ENCODE assay signal across 8 cellular contexts in genomic region chr3:195162033-195162669, GRCh38.
DNase-seq lines count a peak whose midpoint lies in the region; ATAC-seq and TF ChIP-seq lines count a peak whose summit lies in the region.

No MANE protein-coding gene starts in this region.

- H2AK9ac ChIP-seq in IMR-90 (replicated peaks; ENCODE audit: low read depth, low read length, poor library complexity): peak overlapping the region; percentile 14

- H3K36me3 ChIP-seq in IMR-90 (ENCODE audit: control insufficient read depth, insufficient read depth, low read length) (no peaks in the 10 kb centered on the region), esophagus muscularis mucosa (no peaks in the 10 kb centered on the region)

- H3K36me3 Mint-ChIP-seq in activated CD4-positive, alpha-beta T cell treated with anti-CD3 and anti-CD28 coated beads, Interleukin-2, amount 10 ng/mL, durations not matched to agents 7 days and 5 days (ENCODE audit: low read depth): no peaks in the 10 kb centered on the region
- H3K36me3 Mint-ChIP-seq in stimulated activated naive CD8-positive, alpha-beta T cell treated with anti-CD3 and anti-CD28 coated beads, Interleukin-15, Interleukin-2, amounts not matched to agents 100 ng/mL and 50 ng/mL, for 24 hours (ENCODE audit: low read depth): no peaks in the 10 kb centered on the region

- CTCF ChIA-PET in activated CD4-positive, alpha-beta T cell treated with anti-CD3 and anti-CD28 coated beads, Interleukin-2, amount 10 ng/mL, durations not matched to agents 7 days and 5 days (lab: Charles Lee): interaction anchor here (0.7 to 1.0 kb wide), 2 partner anchors 12 to 35 kb away, joined by 3 to 4 read pairs; no protein-coding TSS in a partner anchor
- CTCF ChIA-PET in IMR-90 (lab: Yijun Ruan, JAX): interaction anchor here (0.6 kb wide), 1 partner anchor 491 kb away, joined by 4 read pairs; no protein-coding TSS in a partner anchor

- H3K9me1 ChIP-seq in IMR-90 (ENCODE audit: insufficient read depth, low read length): peaks cover 30% of the 10 kb centered on the region

- H2AFZ ChIP-seq in IMR-90 (replicated peaks; ENCODE audit: low read length, poor library complexity): peak overlapping the region; percentile 39

- no peaks in the 10 kb centered on the region for H4K20me1 ChIP-seq in IMR-90 (ENCODE audit: insufficient read depth, low read length)

- no peak overlapping the region for H3K56ac ChIP-seq in IMR-90 (ENCODE audit: extremely low read depth, insufficient read depth, low read length)

- TF ChIP-seq CTCF in IMR-90 (conservative IDR thresholded peaks at IDR 0.05; ENCODE audit: low read depth, low read length) (no peak), esophagus muscularis mucosa (IDR thresholded peaks at IDR 0.05) (no peak)

- TF ChIP-seq RAD21 in IMR-90 (IDR thresholded peaks at IDR 0.05; ENCODE audit: low read length): no peak

- H3K27ac ChIP-seq in IMR-90 (ENCODE audit: insufficient read depth, low read length) (peak overlapping the region; percentile 21; the same call in 1 of the 2 replicates), esophagus muscularis mucosa (replicated peaks in 1 of 4) (peak overlapping the region; percentile 2 to 67 (median 44))

- peak overlapping the region; percentile 82 for H3K4ac ChIP-seq in IMR-90 (ENCODE audit: low read depth, low read length)

- H4K91ac ChIP-seq in IMR-90 (ENCODE audit: insufficient read depth, low read depth, low read length): peak overlapping the region; percentile 66; the same call in 1 of the 2 replicates

- no peak overlapping the region for H3K4me3 ChIP-seq in IMR-90 (ENCODE audit: insufficient read depth, low read depth, low read length)
- no peak overlapping the region for H3K4me3 ChIP-seq in esophagus muscularis mucosa

- H3K18ac ChIP-seq in IMR-90 (ENCODE audit: low read depth, low read length): peak overlapping the region; percentile 51; the same call in 1 of the 2 replicates

- no peak for TF ChIP-seq EP300 in esophagus muscularis mucosa (IDR thresholded peaks at IDR 0.05)

- no peaks in the 10 kb centered on the region for H3K27me3 Mint-ChIP-seq in activated CD4-positive, alpha-beta T cell treated with anti-CD3 and anti-CD28 coated beads, Interleukin-2, amount 10 ng/mL, durations not matched to agents 7 days and 5 days
- no peaks in the 10 kb centered on the region for H3K27me3 Mint-ChIP-seq in stimulated activated naive CD8-positive, alpha-beta T cell treated with anti-CD3 and anti-CD28 coated beads, Interleukin-15, Interleukin-2, amounts not matched to agents 100 ng/mL and 50 ng/mL, for 24 hours

- DNase-seq in activated CD4-positive, alpha-beta T cell treated with anti-CD3 and anti-CD28 coated beads, Interleukin-2, amount 10 ng/mL, durations not matched to agents 7 days and 5 days: no peak
- no peak for DNase-seq in activated CD4-positive, alpha-beta T cell treated with anti-CD3 and anti-CD28 coated beads for 48 hours
- no peak for DNase-seq in IMR-90
- DNase-seq in esophagus muscularis mucosa (ENCODE audit: extremely low spot score): no peak
- DNase-seq in SW 1271 (lab: John Stamatoyannopoulos, UW): no peak
- no peak for DNase-seq in iPS-NIHi7 (ENCODE audit: extremely low spot score)
- no peak for DNase-seq in DMS114 treated with DMSO at 0.1 percent for 48 hours (lab: John Stamatoyannopoulos, UW; ENCODE audit: unreplicated experiment)

- peak overlapping the region; percentile 38; the same call in 1 of the 2 replicates for H3K9ac ChIP-seq in IMR-90 (ENCODE audit: low read depth, low read length)

- BruUV-seq in IMR-90 (replicated peaks; lab: Mats Ljungman, UMichigan): no TSS peak

- H3K4me1 Mint-ChIP-seq in activated CD4-positive, alpha-beta T cell treated with anti-CD3 and anti-CD28 coated beads, Interleukin-2, amount 10 ng/mL, durations not matched to agents 7 days and 5 days: peaks cover 31% of the 10 kb centered on the region
- peaks cover 53% of the 10 kb centered on the region for H3K4me1 Mint-ChIP-seq in stimulated activated naive CD8-positive, alpha-beta T cell treated with anti-CD3 and anti-CD28 coated beads, Interleukin-15, Interleukin-2, amounts not matched to agents 100 ng/mL and 50 ng/mL, for 24 hours (ENCODE audit: low read depth)

- peak overlapping the region; percentile 19 for H3K27ac Mint-ChIP-seq in activated CD4-positive, alpha-beta T cell treated with anti-CD3 and anti-CD28 coated beads, Interleukin-2, amount 10 ng/mL, durations not matched to agents 7 days and 5 days
- peak overlapping the region; percentile 56 for H3K27ac Mint-ChIP-seq in stimulated activated naive CD8-positive, alpha-beta T cell treated with anti-CD3 and anti-CD28 coated beads, Interleukin-15, Interleukin-2, amounts not matched to agents 100 ng/mL and 50 ng/mL, for 24 hours

- peak overlapping the region; percentile 50 for H3K14ac ChIP-seq in IMR-90 (replicated peaks; ENCODE audit: low read depth, low read length)

- peak overlapping the region; percentile 83 for H2BK120ac ChIP-seq in IMR-90 (ENCODE audit: low read depth, low read length)

- no peak overlapping the region for H3K4me3 Mint-ChIP-seq in activated CD4-positive, alpha-beta T cell treated with anti-CD3 and anti-CD28 coated beads, Interleukin-2, amount 10 ng/mL, durations not matched to agents 7 days and 5 days
- peak overlapping the region; percentile 5 for H3K4me3 Mint-ChIP-seq in stimulated activated naive CD8-positive, alpha-beta T cell treated with anti-CD3 and anti-CD28 coated beads, Interleukin-15, Interleukin-2, amounts not matched to agents 100 ng/mL and 50 ng/mL, for 24 hours

- H4K8ac ChIP-seq in IMR-90 (ENCODE audit: low read depth in 2 of 2, low read length in 2 of 2): peak overlapping the region; percentile 50 to 71

- no peaks in the 10 kb centered on the region for H3K9me3 Mint-ChIP-seq in activated CD4-positive, alpha-beta T cell treated with anti-CD3 and anti-CD28 coated beads, Interleukin-2, amount 10 ng/mL, durations not matched to agents 7 days and 5 days
- no peaks in the 10 kb centered on the region for H3K9me3 Mint-ChIP-seq in stimulated activated naive CD8-positive, alpha-beta T cell treated with anti-CD3 and anti-CD28 coated beads, Interleukin-15, Interleukin-2, amounts not matched to agents 100 ng/mL and 50 ng/mL, for 24 hours

- no peak overlapping the region; the same call in 1 of the 3 replicates for H2BK15ac ChIP-seq in IMR-90 (ENCODE audit: low read depth, low read length)

- intact Hi-C loops in IMR-90 (cut with micrococcal nuclease) (no loop called here), esophagus muscularis mucosa (cut with DNase I) (no loop called here)

- H3K9me3 ChIP-seq in IMR-90 (ENCODE audit: control insufficient read depth, insufficient read depth, low read length) (no peaks in the 10 kb centered on the region), esophagus muscularis mucosa (no peaks in the 10 kb centered on the region)

- H3K27me3 ChIP-seq in IMR-90 (ENCODE audit: control insufficient read depth, insufficient read depth, low read length) (no peaks in the 10 kb centered on the region), esophagus muscularis mucosa (no peaks in the 10 kb centered on the region)

- H3K79me1 ChIP-seq in IMR-90 (ENCODE audit: low read depth in 1 of 2, low read length in 2 of 2): peaks cover 16 to 43% of the 10 kb centered on the region in 2 experiments

- peak overlapping the region; percentile 73 for H4K5ac ChIP-seq in IMR-90 (ENCODE audit: low read depth, low read length)

- no peak for ATAC-seq in IMR-90 (ENCODE audit: low read depth)

- H3K4me1 ChIP-seq in IMR-90 (ENCODE audit: control insufficient read depth, insufficient read depth, low read length) (peaks cover 18% of the 10 kb centered on the region), esophagus muscularis mucosa (peaks cover 24 to 37% (median 29%) of the 10 kb centered on the region in 4 donors)

- no peak for TF ChIP-seq POLR2A in IMR-90 (IDR thresholded peaks at IDR 0.05; ENCODE audit: low read depth, low read length)
- TF ChIP-seq POLR2A in esophagus muscularis mucosa (IDR thresholded peaks at IDR 0.05; ENCODE audit: low read depth): no peak

- dilution Hi-C loops in IMR-90 (cut with HindIII; ENCODE audit: low sequenced_read_pairs, unreplicated experiment): no loop called here

- peak overlapping the region; percentile 18 for H2BK5ac ChIP-seq in IMR-90 (ENCODE audit: low read depth, low read length, poor library complexity, severe bottlenecking)

- peak overlapping the region; percentile 87 for H2BK20ac ChIP-seq in IMR-90 (ENCODE audit: low read depth, low read length)

- in situ Hi-C loops in IMR-90 (cut with MboI; ENCODE audit: low sequenced_read_pairs): no loop called here

- H2AK5ac ChIP-seq in IMR-90 (ENCODE audit: low read depth, low read length): peak overlapping the region; percentile 54

- H3K23ac ChIP-seq in IMR-90 (ENCODE audit: low read depth, low read length): no peak overlapping the region; the same call in 1 of the 2 replicates

- no peak overlapping the region for H3K4me2 ChIP-seq in IMR-90 (ENCODE audit: low read depth, low read length)

- 100% methylated on average over 1 of the region's 15 CpGs; no CpG with 5 or more reads in 1 of the 2 experiments for WGBS in IMR-90 (ENCODE audit: extremely low coverage in 2 of 2, insufficient read length in 1 of 2), 2 experiments
- WGBS in esophagus muscularis mucosa: 49% methylated on average over 15 of the region's 15 CpGs

- POLR2A ChIA-PET in activated CD4-positive, alpha-beta T cell treated with anti-CD3 and anti-CD28 coated beads, Interleukin-2, amount 10 ng/mL, durations not matched to agents 7 days and 5 days (lab: Charles Lee): no interaction called here
- POLR2A ChIA-PET in IMR-90 (lab: Charles Lee; ENCODE audit: unreplicated experiment): no interaction called here

TF ChIP-seq in IMR-90, 13 proteins besides CTCF, POLR2A, EP300 and RAD21:
- no peak for TF ChIP-seq RFX5 (IDR thresholded peaks at IDR 0.05; ENCODE audit: low read depth, low read length)
- TF ChIP-seq MAZ (IDR thresholded peaks at IDR 0.05; ENCODE audit: borderline replicate concordance, low read depth, low read length): no peak
- TF ChIP-seq, protein P1, sequence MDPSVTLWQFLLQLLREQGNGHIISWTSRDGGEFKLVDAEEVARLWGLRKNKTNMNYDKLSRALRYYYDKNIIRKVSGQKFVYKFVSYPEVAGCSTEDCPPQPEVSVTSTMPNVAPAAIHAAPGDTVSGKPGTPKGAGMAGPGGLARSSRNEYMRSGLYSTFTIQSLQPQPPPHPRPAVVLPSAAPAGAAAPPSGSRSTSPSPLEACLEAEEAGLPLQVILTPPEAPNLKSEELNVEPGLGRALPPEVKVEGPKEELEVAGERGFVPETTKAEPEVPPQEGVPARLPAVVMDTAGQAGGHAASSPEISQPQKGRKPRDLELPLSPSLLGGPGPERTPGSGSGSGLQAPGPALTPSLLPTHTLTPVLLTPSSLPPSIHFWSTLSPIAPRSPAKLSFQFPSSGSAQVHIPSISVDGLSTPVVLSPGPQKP (IDR thresholded peaks at IDR 0.05; ENCODE audit: borderline replicate concordance, low read depth, low read length): no peak
